In the genomic region with DNA sequence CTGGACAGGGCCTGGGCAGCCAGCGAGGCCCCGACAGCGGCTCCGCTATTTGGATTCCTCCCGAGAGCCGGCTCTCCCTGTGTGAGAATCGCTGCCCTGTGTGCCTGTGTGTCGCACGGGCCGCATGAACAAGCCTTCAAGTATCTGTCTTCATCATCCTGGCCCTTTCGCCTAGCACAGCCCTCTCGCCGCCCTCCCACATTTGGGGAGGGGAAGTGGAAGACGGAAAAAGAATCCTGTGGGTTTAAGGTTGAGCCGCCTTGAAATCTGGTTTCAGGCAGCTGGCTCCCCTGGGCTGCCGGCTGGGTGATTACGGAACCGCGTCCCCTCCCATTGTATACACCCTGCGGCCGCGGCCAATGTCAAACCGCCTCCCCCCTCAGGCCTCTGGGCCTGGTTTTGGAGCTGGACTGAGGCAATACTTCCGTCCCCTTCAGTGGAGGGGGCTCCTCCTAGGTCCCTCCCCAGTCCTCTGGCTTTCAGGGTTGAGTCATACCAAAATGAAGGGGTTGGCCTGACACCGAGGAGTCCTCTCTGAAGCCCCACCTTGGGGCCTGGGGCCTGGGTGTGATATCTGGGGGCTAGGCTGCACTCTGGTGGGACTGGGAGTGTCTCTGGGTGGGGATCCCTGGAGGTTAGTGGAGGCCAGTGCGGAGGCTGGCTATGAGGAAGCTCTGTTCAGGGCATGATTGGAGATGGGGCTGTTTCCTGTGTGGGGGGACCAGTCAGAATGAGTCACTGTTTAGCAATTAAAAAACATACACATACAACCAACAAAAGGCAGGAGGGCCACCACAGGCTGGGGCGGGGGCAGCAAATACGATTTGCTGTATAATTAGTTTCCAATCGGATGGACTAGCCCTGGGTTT, we compare ENCODE assay signal across 1 cellular context.
TF ChIP-seq lines count a peak whose summit lies in the region.

No MANE protein-coding gene starts in this region.

TF ChIP-seq in HepG2, 621 proteins besides CTCF, POLR2A, EP300 and RAD21 (continued from another document and continues in another):
- TF ChIP-seq GLMP (CRISPR knock-in tag; IDR thresholded peaks at IDR 0.05; ENCODE audit: borderline replicate concordance) (no peak), NRL (CRISPR knock-in tag; IDR thresholded peaks at IDR 0.05; ENCODE audit: borderline replicate concordance) (no peak), ZNF790 (CRISPR knock-in tag; IDR thresholded peaks at IDR 0.05; ENCODE audit: borderline replicate concordance) (no peak), ZNF674 (CRISPR knock-in tag; IDR thresholded peaks at IDR 0.05; ENCODE audit: low read depth) (no peak), EHMT2 (IDR thresholded peaks at IDR 0.05; ENCODE audit: borderline replicate concordance, low read depth, low read length) (no peak), ZNF296 (CRISPR knock-in tag; conservative IDR thresholded peaks at IDR 0.05) (peak; percentile 70; the same call in 1 of the 2 replicates), ATM (IDR thresholded peaks at IDR 0.05; ENCODE audit: borderline replicate concordance) (no peak), ZNF207 (IDR thresholded peaks at IDR 0.05; ENCODE audit: borderline replicate concordance) (no peak), ZNF557 (CRISPR knock-in tag; IDR thresholded peaks at IDR 0.05) (no peak), ZNF839 (CRISPR knock-in tag; IDR thresholded peaks at IDR 0.05; ENCODE audit: borderline replicate concordance) (no peak), ZNF552 (CRISPR knock-in tag; IDR thresholded peaks at IDR 0.05; ENCODE audit: borderline replicate concordance) (no peak), PRMT3 (CRISPR knock-in tag; IDR thresholded peaks at IDR 0.05; ENCODE audit: borderline replicate concordance, low read depth) (no peak), RXRB (CRISPR knock-in tag; IDR thresholded peaks at IDR 0.05; ENCODE audit: borderline replicate concordance) (no peak), ZNF740 (CRISPR knock-in tag; IDR thresholded peaks at IDR 0.05) (no peak), NFRKB (IDR thresholded peaks at IDR 0.05) (no peak), ZNF317 (CRISPR knock-in tag; IDR thresholded peaks at IDR 0.05) (no peak; the same call in 1 of the 2 replicates), YEATS4 (CRISPR knock-in tag; IDR thresholded peaks at IDR 0.05; ENCODE audit: borderline replicate concordance) (no peak), TRAFD1 (CRISPR knock-in tag; IDR thresholded peaks at IDR 0.05; ENCODE audit: borderline replicate concordance) (no peak), BCL3 (CRISPR knock-in tag; IDR thresholded peaks at IDR 0.05) (no peak), ZNF20 (CRISPR knock-in tag; IDR thresholded peaks at IDR 0.05) (no peak), NFIC (IDR thresholded peaks at IDR 0.05; ENCODE audit: low read length) (no peak), ATF4 (CRISPR knock-in tag; IDR thresholded peaks at IDR 0.05) (peak in 1 of 2 experiments; percentile 56; a peak in 1 of 4 replicates), TOE1 (CRISPR knock-in tag; IDR thresholded peaks at IDR 0.05) (no peak), ZNF788 (CRISPR knock-in tag; IDR thresholded peaks at IDR 0.05; ENCODE audit: borderline replicate concordance) (0 out of 2 replicates have a peak, but pooled peaks have one; percentile 50), SNAPC2 (CRISPR knock-in tag; IDR thresholded peaks at IDR 0.05) (no peak), POLR2AphosphoS2 (IDR thresholded peaks at IDR 0.05; ENCODE audit: low read depth, low read length) (no peak), STAT5B (CRISPR knock-in tag; IDR thresholded peaks at IDR 0.05) (no peak), PTBP1 (IDR thresholded peaks at IDR 0.05; ENCODE audit: low read depth, low read length, poor library complexity, severe bottlenecking) (no peak), RFXANK (CRISPR knock-in tag; IDR thresholded peaks at IDR 0.05) (no peak), POLR2G (IDR thresholded peaks at IDR 0.05; ENCODE audit: low read depth, low read length) (peak; percentile 49), TCF7 (IDR thresholded peaks at IDR 0.05; ENCODE audit: low read depth) (no peak), SMAD9 (CRISPR knock-in tag; IDR thresholded peaks at IDR 0.05) (no peak), SRSF1 (optimal IDR thresholded peaks at IDR 0.05; ENCODE audit: low read depth, low read length) (peak; percentile 38), ZNF441 (CRISPR knock-in tag; IDR thresholded peaks at IDR 0.05; ENCODE audit: borderline replicate concordance) (no peak), ZNF589 (CRISPR knock-in tag; conservative IDR thresholded peaks at IDR 0.05) (no peak), ZNF720 (CRISPR knock-in tag; IDR thresholded peaks at IDR 0.05) (no peak), JUND (CRISPR knock-in tag; IDR thresholded peaks at IDR 0.05) (0 out of 2 replicates have a peak, but pooled peaks have one; percentile 18), ZNF329 (CRISPR knock-in tag; IDR thresholded peaks at IDR 0.05; ENCODE audit: low read depth) (no peak), ZNF546 (CRISPR knock-in tag; conservative IDR thresholded peaks at IDR 0.05) (no peak), TFE3 (CRISPR knock-in tag; IDR thresholded peaks at IDR 0.05) (no peak), KMT2A (CRISPR knock-in tag; IDR thresholded peaks at IDR 0.05) (no peak), IKZF1 (IDR thresholded peaks at IDR 0.05) (no peak), ZUFSP (CRISPR knock-in tag; IDR thresholded peaks at IDR 0.05; ENCODE audit: borderline replicate concordance) (no peak)
- TF ChIP-seq, protein P1, sequence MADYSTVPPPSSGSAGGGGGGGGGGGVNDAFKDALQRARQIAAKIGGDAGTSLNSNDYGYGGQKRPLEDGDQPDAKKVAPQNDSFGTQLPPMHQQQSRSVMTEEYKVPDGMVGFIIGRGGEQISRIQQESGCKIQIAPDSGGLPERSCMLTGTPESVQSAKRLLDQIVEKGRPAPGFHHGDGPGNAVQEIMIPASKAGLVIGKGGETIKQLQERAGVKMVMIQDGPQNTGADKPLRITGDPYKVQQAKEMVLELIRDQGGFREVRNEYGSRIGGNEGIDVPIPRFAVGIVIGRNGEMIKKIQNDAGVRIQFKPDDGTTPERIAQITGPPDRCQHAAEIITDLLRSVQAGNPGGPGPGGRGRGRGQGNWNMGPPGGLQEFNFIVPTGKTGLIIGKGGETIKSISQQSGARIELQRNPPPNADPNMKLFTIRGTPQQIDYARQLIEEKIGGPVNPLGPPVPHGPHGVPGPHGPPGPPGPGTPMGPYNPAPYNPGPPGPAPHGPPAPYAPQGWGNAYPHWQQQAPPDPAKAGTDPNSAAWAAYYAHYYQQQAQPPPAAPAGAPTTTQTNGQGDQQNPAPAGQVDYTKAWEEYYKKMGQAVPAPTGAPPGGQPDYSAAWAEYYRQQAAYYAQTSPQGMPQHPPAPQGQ (CRISPR knock-in tag; IDR thresholded peaks at IDR 0.05; ENCODE audit: borderline replicate concordance): no peak
- TF ChIP-seq, protein P2, sequence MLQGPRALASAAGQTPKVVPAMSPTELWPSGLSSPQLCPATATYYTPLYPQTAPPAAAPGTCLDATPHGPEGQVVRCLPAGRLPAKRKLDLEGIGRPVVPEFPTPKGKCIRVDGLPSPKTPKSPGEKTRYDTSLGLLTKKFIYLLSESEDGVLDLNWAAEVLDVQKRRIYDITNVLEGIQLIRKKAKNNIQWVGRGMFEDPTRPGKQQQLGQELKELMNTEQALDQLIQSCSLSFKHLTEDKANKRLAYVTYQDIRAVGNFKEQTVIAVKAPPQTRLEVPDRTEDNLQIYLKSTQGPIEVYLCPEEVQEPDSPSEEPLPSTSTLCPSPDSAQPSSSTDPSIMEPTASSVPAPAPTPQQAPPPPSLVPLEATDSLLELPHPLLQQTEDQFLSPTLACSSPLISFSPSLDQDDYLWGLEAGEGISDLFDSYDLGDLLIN (CRISPR knock-in tag; IDR thresholded peaks at IDR 0.05; ENCODE audit: borderline replicate concordance): no peak
- TF ChIP-seq, protein P3, sequence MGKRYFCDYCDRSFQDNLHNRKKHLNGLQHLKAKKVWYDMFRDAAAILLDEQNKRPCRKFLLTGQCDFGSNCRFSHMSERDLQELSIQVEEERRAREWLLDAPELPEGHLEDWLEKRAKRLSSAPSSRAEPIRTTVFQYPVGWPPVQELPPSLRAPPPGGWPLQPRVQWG (CRISPR knock-in tag; IDR thresholded peaks at IDR 0.05; ENCODE audit: borderline replicate concordance, low read depth): no peak
- TF ChIP-seq, protein P4, sequence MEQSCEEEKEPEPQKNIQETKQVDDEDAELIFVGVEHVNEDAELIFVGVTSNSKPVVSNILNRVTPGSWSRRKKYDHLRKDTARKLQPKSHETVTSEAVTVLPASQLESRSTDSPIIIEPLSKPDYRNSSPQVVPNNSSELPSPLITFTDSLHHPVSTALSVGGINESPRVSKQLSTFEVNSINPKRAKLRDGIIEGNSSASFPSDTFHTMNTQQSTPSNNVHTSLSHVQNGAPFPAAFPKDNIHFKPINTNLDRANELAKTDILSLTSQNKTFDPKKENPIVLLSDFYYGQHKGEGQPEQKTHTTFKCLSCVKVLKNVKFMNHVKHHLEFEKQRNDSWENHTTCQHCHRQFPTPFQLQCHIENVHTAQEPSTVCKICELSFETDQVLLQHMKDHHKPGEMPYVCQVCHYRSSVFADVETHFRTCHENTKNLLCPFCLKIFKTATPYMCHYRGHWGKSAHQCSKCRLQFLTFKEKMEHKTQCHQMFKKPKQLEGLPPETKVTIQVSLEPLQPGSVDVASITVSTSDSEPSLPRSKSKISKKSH (CRISPR knock-in tag; IDR thresholded peaks at IDR 0.05; ENCODE audit: borderline replicate concordance): no peak
- TF ChIP-seq, protein P5, sequence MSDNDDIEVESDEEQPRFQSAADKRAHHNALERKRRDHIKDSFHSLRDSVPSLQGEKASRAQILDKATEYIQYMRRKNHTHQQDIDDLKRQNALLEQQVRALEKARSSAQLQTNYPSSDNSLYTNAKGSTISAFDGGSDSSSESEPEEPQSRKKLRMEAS (IDR thresholded peaks at IDR 0.05): no peak
